ENCODE assay signal across 25 cellular contexts in genomic region chr18:6592522-6592921, GRCh38.
"Had no signal": no experiment of that assay in that cellular context is flagged by ENCODE, and none has a peak within 500 bp of the region (broad histone marks: within the 10 kb centered on the region; RNA-seq: fewer than 3 reads in every experiment).

No MANE protein-coding gene starts in this region.

- H3K4me1 Mint-ChIP-seq: naive B cell had no signal

- H3K27me3 Mint-ChIP-seq: dendritic cell treated with granulocyte-macrophage colony-stimulating factor and Interleukin-4, amounts not matched to agents 40 ng/mL and 50 ng/mL, for 4 days; effector memory CD8-positive, alpha-beta T cell; naive B cell had no signal

- H3K36me3 ChIP-seq: colonic mucosa, esophagus squamous epithelium, gastrocnemius medialis, heart right ventricle, lower lobe of right lung had no signal

- H3K4me1 ChIP-seq: colonic mucosa, gastrocnemius medialis, heart right ventricle had no signal

- H3K27me3 ChIP-seq: colonic mucosa, esophagus squamous epithelium, gastrocnemius medialis, heart right ventricle had no signal

- FAIRE-seq: endometrium, islet of Langerhans, keratinocyte had no signal

- H3K36me3 Mint-ChIP-seq: naive B cell had no signal

- DNase-seq: colonic mucosa; cortex of kidney; effector CD8-positive, alpha-beta T cell; effector memory CD8-positive, alpha-beta T cell; endodermal cell; erythroblast; esophagus squamous epithelium; foreskin melanocyte; gastrocnemius medialis; glutamatergic neuron; head of caudate nucleus; heart right ventricle; hippocampal formation; left cardiac atrium; left ventricle myocardium superior; lower lobe of right lung; mesenchymal stem cell; mucosa of descending colon; naive B cell had no signal

- H3K4me3 Mint-ChIP-seq: dendritic cell treated with granulocyte-macrophage colony-stimulating factor and Interleukin-4, amounts not matched to agents 40 ng/mL and 50 ng/mL, for 4 days; effector memory CD8-positive, alpha-beta T cell; endodermal cell; naive B cell had no signal

- H3K9me3 ChIP-seq: colonic mucosa, esophagus squamous epithelium, gastrocnemius medialis, heart right ventricle, lower lobe of right lung, mucosa of descending colon had no signal

- H3K27ac ChIP-seq: colonic mucosa, epithelial cell of prostate, esophagus squamous epithelium, gastrocnemius medialis, heart right ventricle, lower lobe of right lung had no signal

- H3K27ac Mint-ChIP-seq: dendritic cell treated with granulocyte-macrophage colony-stimulating factor and Interleukin-4, amounts not matched to agents 40 ng/mL and 50 ng/mL, for 4 days; effector memory CD8-positive, alpha-beta T cell; endodermal cell; naive B cell had no signal

- ATAC-seq: effector memory CD8-positive, alpha-beta T cell; esophagus mucosa; gastrocnemius medialis; heart right ventricle; left cardiac atrium; left ventricle myocardium superior; mucosa of descending colon had no signal

- H3K4me3 ChIP-seq: colonic mucosa, esophagus squamous epithelium, gastrocnemius medialis, heart right ventricle, lower lobe of right lung, mucosa of descending colon had no signal
